Comparison of ENCODE assay signal across 12 cellular contexts in the genomic region with DNA sequence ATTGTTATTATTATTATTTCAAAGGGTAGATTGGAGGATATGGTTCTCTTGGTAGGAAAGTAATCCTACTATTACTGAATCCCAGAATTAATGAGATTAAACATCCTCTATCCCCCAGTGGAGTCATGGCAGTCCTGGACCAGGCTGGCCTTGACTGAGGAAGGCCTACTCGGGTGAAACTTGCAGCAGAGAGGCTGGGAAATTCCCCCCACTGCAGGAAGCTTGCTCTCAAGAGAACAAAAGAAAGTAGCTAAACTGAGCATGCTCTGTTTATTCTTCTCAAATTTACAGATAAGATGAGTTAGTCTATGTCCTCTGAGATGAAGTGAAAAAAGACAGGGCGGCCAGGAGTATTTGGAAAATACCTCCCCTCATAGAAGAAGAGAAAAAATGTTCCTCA.
DNase-seq lines count a peak whose midpoint lies in the region; ATAC-seq and TF ChIP-seq lines count a peak whose summit lies in the region.
"Had no signal": no experiment of that assay in that cellular context is flagged by ENCODE, and none has a peak within 500 bp of the region (broad histone marks: within the 10 kb centered on the region; RNA-seq: fewer than 3 reads in every experiment).

No MANE protein-coding gene starts in this region.

- no peak for TF ChIP-seq POLR2A in stomach (IDR thresholded peaks at IDR 0.05)

- WGBS in stomach, 5 donors, result 60 to 74% (median 71%) methylated on average over 2 of the region's 2 CpGs

- H3K9me3 Mint-ChIP-seq in endothelial cell (ENCODE audit: unreplicated experiment), result no peaks in the 10 kb centered on the region
- peaks cover 16% of the 10 kb centered on the region for H3K9me3 Mint-ChIP-seq in WTC11

- H3K27ac Mint-ChIP-seq in endothelial cell (ENCODE audit: unreplicated experiment) (no peak overlapping the region), WTC11 (no peak overlapping the region)
- H3K27ac Mint-ChIP-seq: memory B cell had no signal

- no peaks in the 10 kb centered on the region for H3K27me3 ChIP-seq in stomach
- H3K27me3 ChIP-seq: ovary had no signal

- H3K4me3 ChIP-seq in stomach, result no peak overlapping the region
- H3K4me3 ChIP-seq: ovary had no signal

- H3K4me3 Mint-ChIP-seq in endothelial cell (ENCODE audit: unreplicated experiment), result no peak overlapping the region
- H3K4me3 Mint-ChIP-seq in WTC11, result no peak overlapping the region
- H3K4me3 Mint-ChIP-seq: memory B cell had no signal

- CTCF ChIA-PET in WTC11 (lab: Charles Lee), result interaction anchor here (0.9 to 1.3 kb wide), 2 partner anchors 12 to 162 kb away, joined by 3 to 5 read pairs; no protein-coding TSS in a partner anchor

- H3K9me3 ChIP-seq in stomach, result peaks cover 0 to 11% (median 2%) of the 10 kb centered on the region in 4 donors
- H3K9me3 ChIP-seq: ovary had no signal

- no peaks in the 10 kb centered on the region for H3K4me1 Mint-ChIP-seq in endothelial cell (ENCODE audit: unreplicated experiment)
- peaks cover 23% of the 10 kb centered on the region for H3K4me1 Mint-ChIP-seq in WTC11
- H3K4me1 Mint-ChIP-seq: memory B cell had no signal

- H3K36me3 ChIP-seq in stomach, result no peaks in the 10 kb centered on the region
- H3K36me3 ChIP-seq: ovary had no signal

- peaks cover 1% of the 10 kb centered on the region for H3K27me3 Mint-ChIP-seq in endothelial cell (ENCODE audit: unreplicated experiment)
- no peaks in the 10 kb centered on the region for H3K27me3 Mint-ChIP-seq in WTC11 (ENCODE audit: low read depth)

- peak; percentile 81 for ATAC-seq in GM18520 (IDR thresholded peaks at IDR 0.05; ENCODE audit: unreplicated experiment)
- ATAC-seq in GM21360 (IDR thresholded peaks at IDR 0.05; ENCODE audit: unreplicated experiment), result peak; percentile 77
- ATAC-seq in HG03108 (IDR thresholded peaks at IDR 0.05; ENCODE audit: unreplicated experiment), result peak; percentile 77
- ATAC-seq in WTC11, result no peak

- H3K27ac ChIP-seq in stomach, result no peak overlapping the region
- H3K27ac ChIP-seq: KMS-11, ovary had no signal

- no peaks in the 10 kb centered on the region for H3K4me1 ChIP-seq in stomach

- POLR2A ChIA-PET in WTC11 (lab: Charles Lee), result no interaction called here

- TF ChIP-seq EP300 in stomach (IDR thresholded peaks at IDR 0.05), result no peak

- H3K36me3 Mint-ChIP-seq in endothelial cell (ENCODE audit: low read depth, unreplicated experiment) (peaks cover 4% of the 10 kb centered on the region), WTC11 (0 out of 2 replicates have a peak, but pooled peaks cover 2% of the 10 kb centered on the region)
- H3K36me3 Mint-ChIP-seq: memory B cell had no signal

- intact Hi-C loops in stomach (cut with DNase I; ENCODE audit: low total_unique reads), result no loop called here

- DNase-seq in dermis blood vessel endothelial cell (peak; percentile 19), NCI-H2171 (lab: John Stamatoyannopoulos, UW) (no peak), endothelial cell (ENCODE audit: low spot score) (no peak), WTC11 (ENCODE audit: low spot score) (no peak), stomach (no peak)
- DNase-seq: NCI-H2081 treated with DMSO at 0.1 percent for 48 hours, ovary had no signal

- no peak for TF ChIP-seq CTCF in endothelial cell (IDR thresholded peaks at IDR 0.05; ENCODE audit: unreplicated experiment)
- no peak for TF ChIP-seq CTCF in WTC11 (IDR thresholded peaks at IDR 0.05)
- no peak for TF ChIP-seq CTCF in stomach (IDR thresholded peaks at IDR 0.05)

TF ChIP-seq in WTC11, 78 proteins besides CTCF, POLR2A, EP300 and RAD21:
- TF ChIP-seq, protein P1, sequence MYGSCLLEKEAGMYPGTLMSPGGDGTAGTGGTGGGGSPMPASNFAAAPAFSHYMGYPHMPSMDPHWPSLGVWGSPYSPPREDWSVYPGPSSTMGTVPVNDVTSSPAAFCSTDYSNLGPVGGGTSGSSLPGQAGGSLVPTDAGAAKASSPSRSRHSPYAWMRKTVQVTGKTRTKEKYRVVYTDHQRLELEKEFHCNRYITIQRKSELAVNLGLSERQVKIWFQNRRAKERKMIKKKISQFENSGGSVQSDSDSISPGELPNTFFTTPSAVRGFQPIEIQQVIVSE (CRISPR knock-in tag; IDR thresholded peaks at IDR 0.05; ENCODE audit: borderline replicate concordance), result no peak
- TF ChIP-seq ELF4 (CRISPR knock-in tag; IDR thresholded peaks at IDR 0.05; ENCODE audit: low read depth) (no peak), MXD4 (CRISPR knock-in tag; IDR thresholded peaks at IDR 0.05; ENCODE audit: borderline replicate concordance) (no peak)
- TF ChIP-seq, protein P2, sequence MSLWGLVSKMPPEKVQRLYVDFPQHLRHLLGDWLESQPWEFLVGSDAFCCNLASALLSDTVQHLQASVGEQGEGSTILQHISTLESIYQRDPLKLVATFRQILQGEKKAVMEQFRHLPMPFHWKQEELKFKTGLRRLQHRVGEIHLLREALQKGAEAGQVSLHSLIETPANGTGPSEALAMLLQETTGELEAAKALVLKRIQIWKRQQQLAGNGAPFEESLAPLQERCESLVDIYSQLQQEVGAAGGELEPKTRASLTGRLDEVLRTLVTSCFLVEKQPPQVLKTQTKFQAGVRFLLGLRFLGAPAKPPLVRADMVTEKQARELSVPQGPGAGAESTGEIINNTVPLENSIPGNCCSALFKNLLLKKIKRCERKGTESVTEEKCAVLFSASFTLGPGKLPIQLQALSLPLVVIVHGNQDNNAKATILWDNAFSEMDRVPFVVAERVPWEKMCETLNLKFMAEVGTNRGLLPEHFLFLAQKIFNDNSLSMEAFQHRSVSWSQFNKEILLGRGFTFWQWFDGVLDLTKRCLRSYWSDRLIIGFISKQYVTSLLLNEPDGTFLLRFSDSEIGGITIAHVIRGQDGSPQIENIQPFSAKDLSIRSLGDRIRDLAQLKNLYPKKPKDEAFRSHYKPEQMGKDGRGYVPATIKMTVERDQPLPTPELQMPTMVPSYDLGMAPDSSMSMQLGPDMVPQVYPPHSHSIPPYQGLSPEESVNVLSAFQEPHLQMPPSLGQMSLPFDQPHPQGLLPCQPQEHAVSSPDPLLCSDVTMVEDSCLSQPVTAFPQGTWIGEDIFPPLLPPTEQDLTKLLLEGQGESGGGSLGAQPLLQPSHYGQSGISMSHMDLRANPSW (CRISPR knock-in tag; conservative IDR thresholded peaks at IDR 0.05; ENCODE audit: low read depth), result no peak
